In genomic region chr9:127207734-127208410, GRCh38 we compare ENCODE assay signal across 32 cellular contexts.
"Had no signal": no experiment of that assay in that cellular context is flagged by ENCODE, and none has a peak within 500 bp of the region (broad histone marks: within the 10 kb centered on the region; RNA-seq: fewer than 3 reads in every experiment).

No MANE protein-coding gene starts in this region.

- DNase-seq: activated B cell treated with CpG ODN at 0.5 μM for 24 hours; activated CD4-positive, alpha-beta memory T cell treated with anti-CD3 and anti-CD28 coated beads, Interleukin-2, amount 10 ng/mL, durations not matched to agents 7 days and 5 days; activated CD4-positive, alpha-beta T cell treated with anti-CD3 and anti-CD28 coated beads for 4 hours; activated CD4-positive, CD25-positive, alpha-beta regulatory T cell treated with anti-CD3 and anti-CD28 coated beads, Interleukin-2, amount 50 U/mL, for 72 hours; activated CD8-positive, alpha-beta memory T cell treated with anti-CD3 and anti-CD28 coated beads for 24 hours; activated CD8-positive, alpha-beta memory T cell treated with anti-CD3 and anti-CD28 coated beads, Interleukin-2, amount 10 ng/mL, durations not matched to agents 7 days and 5 days; activated CD8-positive, alpha-beta memory T cell treated with anti-CD3 and anti-CD28 coated beads, Interleukin-2, amount 50 U/mL, for 48 hours; activated effector memory CD4-positive, alpha-beta T cell treated with Interleukin-2 at 50 U/mL for 16 hours; activated naive CD4-positive, alpha-beta T cell treated with anti-CD3 and anti-CD28 coated beads, Interleukin-2, amount 10 ng/mL, durations not matched to agents 7 days and 5 days; activated naive CD8-positive, alpha-beta T cell treated with anti-CD3 and anti-CD28 coated beads, Interleukin-2, amount 50 U/mL, for 24 hours; activated T-cell treated with anti-CD3 and anti-CD28 coated beads, Interleukin-2, amount 50 U/mL, for 48 hours; amniotic stem cell; body of pancreas; Karpas-422; KBM-7; NCI-H1048; NCI-H1105 treated with DMSO at 0.1 percent for 48 hours; NCI-H1436; NCI-H1694; NCI-H1930; NCI-H2081 treated with DMSO at 0.1 percent for 48 hours; NCI-H226; NCI-H446 treated with DMSO at 0.1 percent for 48 hours; NCI-H524 treated with DMSO at 0.1 percent for 48 hours; NK-92 treated with Interleukin-12 subunit alpha and Interleukin-12 subunit beta, amount 100 ng/mL, for 24 hours; PC-9; SIG-M5; T-cell; T-helper 17 cell had no signal

- H3K27ac ChIP-seq: body of pancreas, breast epithelium, PC-9, VCaP had no signal

- H3K4me2 ChIP-seq: PC-9 had no signal

- H3K36me3 ChIP-seq: breast epithelium had no signal

- H3K4me3 ChIP-seq: body of pancreas, breast epithelium, PC-9 had no signal

- H3K9me3 ChIP-seq: body of pancreas, breast epithelium had no signal

- H3K27me3 ChIP-seq: body of pancreas, breast epithelium had no signal

- H2AFZ ChIP-seq: PC-9 had no signal

- H3K4me1 ChIP-seq: body of pancreas, breast epithelium had no signal

- ATAC-seq: activated CD8-positive, alpha-beta memory T cell treated with anti-CD3 and anti-CD28 coated beads, Interleukin-2, amount 10 ng/mL, durations not matched to agents 7 days and 5 days; activated naive CD8-positive, alpha-beta T cell treated with anti-CD3 and anti-CD28 coated beads, Interleukin-2, amount 50 U/mL, for 24 hours; body of pancreas; SK-N-SH treated with all-trans-retinoic acid at 6 μM for 48 hours; T-cell; T-helper 17 cell had no signal
